17 cellular contexts compared by ENCODE assay signal in genomic region chr2:42942990-42943493, GRCh38.
A peak's percentile ranks its signal among the peaks of the same experiment; 100 is the strongest.
DNase-seq lines count a peak whose midpoint lies in the region; ATAC-seq and TF ChIP-seq lines count a peak whose summit lies in the region.
"Had no signal": no experiment of that assay in that cellular context is flagged by ENCODE, and none has a peak within 500 bp of the region (broad histone marks: within the 10 kb centered on the region; RNA-seq: fewer than 3 reads in every experiment).

No MANE protein-coding gene starts in this region.

- H3K4me3 ChIP-seq in coronary artery (no peak overlapping the region), upper lobe of right lung (no peak overlapping the region), foreskin fibroblast (ENCODE audit: low read depth in 1 of 2, low read length in 2 of 2) (no peak overlapping the region)
- H3K4me3 ChIP-seq: HAP-1 had no signal

- no peaks in the 10 kb centered on the region for H3K27me3 Mint-ChIP-seq in neural crest cell (ENCODE audit: low read depth)
- H3K27me3 Mint-ChIP-seq: B cell had no signal

- ATAC-seq in left ventricle myocardium superior (no peak), Right ventricle myocardium inferior (no peak), upper lobe of right lung (no peak)
- ATAC-seq: CD8-positive, alpha-beta T cell had no signal

- H3K4me3 Mint-ChIP-seq in neural crest cell = no peak overlapping the region
- H3K4me3 Mint-ChIP-seq: B cell; CD14-positive monocyte; CD8-positive, alpha-beta T cell had no signal

- no peaks in the 10 kb centered on the region for H3K36me3 ChIP-seq in upper lobe of right lung
- H3K36me3 ChIP-seq: HAP-1 had no signal

- H3K27me3 ChIP-seq in upper lobe of right lung = no peaks in the 10 kb centered on the region

- H3K4me1 Mint-ChIP-seq in neural crest cell = peaks cover 12% of the 10 kb centered on the region

- H3K27ac Mint-ChIP-seq in neural crest cell (ENCODE audit: unreplicated experiment) = peak overlapping the region; percentile 78
- H3K27ac Mint-ChIP-seq: B cell; CD8-positive, alpha-beta T cell had no signal

- intact Hi-C loops in left ventricle myocardium superior (cut with micrococcal nuclease) (loop anchor here (10.0 kb wide), 1 partner anchor 542 kb away; no protein-coding TSS in a partner anchor), Right ventricle myocardium inferior (cut with DNase I) (no loop called here), upper lobe of right lung (cut with DNase I) (no loop called here)

- H3K9me3 Mint-ChIP-seq in neural crest cell = peaks cover 4% of the 10 kb centered on the region
- H3K9me3 Mint-ChIP-seq: CD14-positive monocyte; CD8-positive, alpha-beta T cell had no signal

- no peaks in the 10 kb centered on the region for H3K36me3 Mint-ChIP-seq in neural crest cell (ENCODE audit: low read depth)
- H3K36me3 Mint-ChIP-seq: CD14-positive monocyte; CD8-positive, alpha-beta T cell had no signal

- H3K27ac ChIP-seq in coronary artery = peak overlapping the region in 1 of 2 donors; percentile 78
- peak overlapping the region; percentile 55 for H3K27ac ChIP-seq in upper lobe of right lung

- no peaks in the 10 kb centered on the region for H3K9me3 ChIP-seq in upper lobe of right lung
- H3K9me3 ChIP-seq: HAP-1 had no signal

- DNase-seq in left ventricle myocardium superior = peak; percentile 25
- DNase-seq in Right ventricle myocardium inferior (ENCODE audit: missing footprints) = no peak
- DNase-seq in coronary artery (ENCODE audit: low spot score) = peak; percentile 69
- DNase-seq in neural crest cell (ENCODE audit: low read depth, low spot score) = no peak
- DNase-seq in upper lobe of right lung = no peak
- no peak for DNase-seq in activated CD8-positive, alpha-beta memory T cell treated with anti-CD3 and anti-CD28 coated beads, Interleukin-2, amount 50 U/mL, for 48 hours
- DNase-seq in NCI-H2196 (lab: John Stamatoyannopoulos, UW; ENCODE audit: unreplicated experiment) = no peak
- no peak for DNase-seq in foreskin fibroblast
- DNase-seq: CD8-positive, alpha-beta T cell; COR-L47; DMS153; DMS79 treated with DMSO at 0.1 percent for 48 hours; EL; GDM1 had no signal

- TF ChIP-seq CTCF in coronary artery (IDR thresholded peaks at IDR 0.05) (no peak), neural crest cell (conservative IDR thresholded peaks at IDR 0.05) (no peak), upper lobe of right lung (IDR thresholded peaks at IDR 0.05) (no peak), foreskin fibroblast (IDR thresholded peaks at IDR 0.05; ENCODE audit: low read depth, low read length) (no peak)

- peaks cover 25% of the 10 kb centered on the region for H3K4me1 ChIP-seq in upper lobe of right lung
- H3K4me1 ChIP-seq: HAP-1 had no signal

Comparison
In these comparisons a context has a peak if more than half of its experiments do, and no peak if none do; other contexts are left out.
1. DNase-seq: peak in left ventricle myocardium superior (single experiment) and coronary artery (single experiment); none in Right ventricle myocardium inferior (single experiment), neural crest cell (single experiment), upper lobe of right lung (single experiment), activated CD8-positive, alpha-beta memory T cell treated with anti-CD3 and anti-CD28 coated beads, Interleukin-2, amount 50 U/mL, for 48 hours (single experiment), NCI-H2196 (single experiment) and foreskin fibroblast (0 of 2).